In the genomic region with DNA sequence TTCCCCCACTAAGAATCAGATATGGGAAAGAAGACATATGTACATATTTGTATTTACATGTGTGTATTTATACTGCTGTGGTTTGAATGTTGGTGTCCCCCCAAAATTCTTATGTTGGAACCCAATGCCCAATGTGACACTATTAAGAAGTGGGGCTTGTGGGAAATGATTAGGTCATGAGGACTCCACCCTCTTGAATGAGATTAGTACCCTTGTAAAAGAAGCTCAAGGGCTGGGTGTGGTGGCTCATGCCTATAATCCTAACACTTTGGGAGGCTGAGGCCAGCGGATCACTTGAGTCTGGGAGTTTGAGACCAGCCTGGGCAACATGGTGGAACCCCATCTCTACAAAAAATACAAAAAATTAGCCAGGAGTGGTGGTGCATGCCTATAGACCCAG, we compare ENCODE assay signal across 9 cellular contexts. TPM values are rescaled to one million over a fixed set of nuclear protein-coding genes. Genes with fewer than 3 reads are reported as not detected.
"Had no signal": no experiment of that assay in that cellular context is flagged by ENCODE, and none has a peak within 500 bp of the region (broad histone marks: within the 10 kb centered on the region; RNA-seq: fewer than 3 reads in every experiment).

No MANE protein-coding gene starts in this region.

- H3K27ac ChIP-seq: GM23248 had no signal

- DNase-seq: GM23248, GOT3, H7, KBM-7 had no signal

- H3K36me3 Mint-ChIP-seq: IgD-negative memory B cell had no signal

- H3K9me3 Mint-ChIP-seq: IgD-negative memory B cell had no signal

- ATAC-seq: HCT116 had no signal

- H3K27ac Mint-ChIP-seq: IgD-negative memory B cell had no signal

- H3K9me3 ChIP-seq: HAP-1 had no signal

- H3K9ac ChIP-seq: GM23248 had no signal

- H3K4me3 ChIP-seq: GM23248, HAP-1 had no signal

- H2AFZ ChIP-seq: GM23248 had no signal

- H3K36me3 ChIP-seq: HAP-1 had no signal

- H3K27me3 Mint-ChIP-seq: IgD-negative memory B cell had no signal

RNA-seq across cellular contexts. Expression of a gene that starts 21.8 kb away (rescaled TPM):
- total RNA-seq: GM23248, H4, H7, HT-29 had no signal
- polyA plus RNA-seq: IgD-negative memory B cell had no signal

RNA-seq across cellular contexts. Expression of a gene that starts 45.6 kb away (rescaled TPM):
- total RNA-seq: HT-29 had no signal
- polyA plus RNA-seq: IgD-negative memory B cell had no signal
